Comparison of ENCODE assay signal across 13 cellular contexts in the genomic region with DNA sequence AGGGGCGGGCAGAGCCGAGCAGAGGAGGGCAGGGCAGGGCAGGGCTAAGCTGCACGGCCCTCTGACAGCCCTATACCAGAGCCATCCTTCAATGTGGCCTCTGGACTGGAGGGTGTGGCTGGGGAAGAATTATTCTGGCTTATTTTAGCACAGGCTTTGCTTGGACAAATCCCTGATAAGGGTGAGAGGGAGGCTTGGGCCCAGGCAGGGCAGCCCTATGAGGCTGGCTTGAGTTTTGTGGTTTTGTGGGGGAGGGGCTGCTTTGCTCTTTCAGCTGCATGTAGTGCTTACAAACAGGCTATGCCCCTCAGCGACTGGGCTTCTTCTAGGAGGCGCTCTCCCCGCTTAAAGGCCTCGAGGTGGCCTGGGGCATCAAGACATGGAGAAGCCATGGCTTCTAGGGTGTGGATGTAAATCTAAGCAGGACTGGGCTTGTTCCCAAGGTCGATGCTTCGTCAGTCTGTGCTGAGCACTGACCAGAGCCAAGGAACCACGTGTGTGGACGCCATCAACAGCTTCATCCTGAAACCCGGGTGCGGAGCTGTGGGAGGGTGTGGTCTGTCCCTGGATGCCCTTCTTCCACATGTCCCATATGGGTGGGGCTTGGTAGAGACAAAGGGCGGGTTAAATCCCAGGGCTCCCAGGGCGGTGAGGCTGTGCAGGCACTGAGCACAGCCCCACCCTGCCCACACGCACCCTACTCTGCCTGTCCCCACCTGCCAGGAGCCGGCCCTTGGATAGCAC. TPM values are rescaled to one million over a fixed set of nuclear protein-coding genes. Genes with fewer than 3 reads are reported as not detected.
DNase-seq lines count a peak whose midpoint lies in the region; ATAC-seq and TF ChIP-seq lines count a peak whose summit lies in the region.
"Had no signal": no experiment of that assay in that cellular context is flagged by ENCODE, and none has a peak within 500 bp of the region (broad histone marks: within the 10 kb centered on the region; RNA-seq: fewer than 3 reads in every experiment).

No MANE protein-coding gene starts in this region.

- no peak overlapping the region for H3K4me3 Mint-ChIP-seq in natural killer cell treated with Interleukin-12 subunit alpha and Interleukin-12 subunit beta and Interleukin-15 and Interleukin-18, amount 100 ng/mL, for 72 hours
- H3K4me3 Mint-ChIP-seq: activated naive CD8-positive, alpha-beta T cell; memory B cell had no signal

- H3K27me3 ChIP-seq in WERI-Rb-1 (ENCODE audit: insufficient read depth, low read depth, severe bottlenecking) (no peaks in the 10 kb centered on the region), ovary (no peaks in the 10 kb centered on the region), right lobe of liver (no peaks in the 10 kb centered on the region)
- H3K27me3 ChIP-seq: thyroid gland had no signal

- H3K27me3 Mint-ChIP-seq in natural killer cell treated with Interleukin-12 subunit alpha and Interleukin-12 subunit beta and Interleukin-15 and Interleukin-18, amount 100 ng/mL, for 72 hours, result no peaks in the 10 kb centered on the region
- H3K27me3 Mint-ChIP-seq: activated naive CD8-positive, alpha-beta T cell; memory B cell had no signal

- peaks cover 6% of the 10 kb centered on the region for H3K4me1 ChIP-seq in ovary (ENCODE audit: insufficient read depth)
- H3K4me1 ChIP-seq in right lobe of liver, result no peaks in the 10 kb centered on the region
- H3K4me1 ChIP-seq: thyroid gland had no signal

- no peaks in the 10 kb centered on the region for H3K36me3 Mint-ChIP-seq in natural killer cell treated with Interleukin-12 subunit alpha and Interleukin-12 subunit beta and Interleukin-15 and Interleukin-18, amount 100 ng/mL, for 72 hours

- H3K27ac Mint-ChIP-seq in natural killer cell treated with Interleukin-12 subunit alpha and Interleukin-12 subunit beta and Interleukin-15 and Interleukin-18, amount 100 ng/mL, for 72 hours, result no peak overlapping the region
- H3K27ac Mint-ChIP-seq: activated naive CD8-positive, alpha-beta T cell; memory B cell had no signal

- DNase-seq in D341Med (ENCODE audit: low spot score) (peak; percentile 17), WERI-Rb-1 (peak; percentile 72), fibroblast of villous mesenchyme (ENCODE audit: low read depth) (peak; percentile 93), ovary (peak; percentile 60 to 80 (median 80)), right lobe of liver (no peak), NOMO-1 treated with dmso at 0.1 percent for 144 hours (lab: John Stamatoyannopoulos, UW; ENCODE audit: unreplicated experiment) (no peak)
- no peak for DNase-seq in natural killer cell treated with Interleukin-12 subunit alpha and Interleukin-12 subunit beta and Interleukin-15 and Interleukin-18, amount 100 ng/mL, for 72 hours (ENCODE audit: low spot score)
- DNase-seq in stimulated activated CD4-positive, alpha-beta T cell treated with anti-CD3 and anti-CD28 coated beads, Interleukin-4, amount 100 ng/mL, for 24 hours, result no peak

- TF ChIP-seq POLR2A in ovary (IDR thresholded peaks at IDR 0.05) (no peak), right lobe of liver (IDR thresholded peaks at IDR 0.05) (no peak)

- 24 to 42% (median 25%) methylated on average over 17 of the region's 17 CpGs for WGBS in ovary, 3 donors
- WGBS in right lobe of liver (ENCODE audit: insufficient coverage, low coverage, low lambda C conversion rate, missing lambda C conversion rate), result 75% methylated on average over 2 of the region's 17 CpGs

- H3K27ac ChIP-seq in WERI-Rb-1, result peak overlapping the region; percentile 74
- H3K27ac ChIP-seq in ovary, result peak overlapping the region in 1 of 2 donors; percentile 73
- H3K27ac ChIP-seq in right lobe of liver, result no peak overlapping the region
- H3K27ac ChIP-seq: SK-N-MC, thyroid gland, VCaP had no signal

- no peak overlapping the region for H3K4me3 ChIP-seq in WERI-Rb-1 (ENCODE audit: low read depth, low read length)
- H3K4me3 ChIP-seq in fibroblast of villous mesenchyme (ENCODE audit: low read depth, low read length), result no peak overlapping the region
- no peak overlapping the region for H3K4me3 ChIP-seq in ovary
- H3K4me3 ChIP-seq in right lobe of liver, result no peak overlapping the region
- H3K4me3 ChIP-seq: SK-N-MC, thyroid gland had no signal

- no peaks in the 10 kb centered on the region for H3K9me3 ChIP-seq in WERI-Rb-1 (ENCODE audit: severe bottlenecking)
- H3K9me3 ChIP-seq in ovary, result no peaks in the 10 kb centered on the region
- H3K9me3 ChIP-seq in right lobe of liver, result no peaks in the 10 kb centered on the region
- H3K9me3 ChIP-seq: thyroid gland had no signal

- H3K36me3 ChIP-seq in WERI-Rb-1 (peaks cover 94% of the 10 kb centered on the region), ovary (no peaks in the 10 kb centered on the region), right lobe of liver (peaks cover 0 to 65% (median 21%) of the 10 kb centered on the region in 4 donors)

- H3K4me1 Mint-ChIP-seq in natural killer cell treated with Interleukin-12 subunit alpha and Interleukin-12 subunit beta and Interleukin-15 and Interleukin-18, amount 100 ng/mL, for 72 hours (ENCODE audit: low read depth in 2 of 2), result peaks cover 10 to 19% of the 10 kb centered on the region in 2 donors

- TF ChIP-seq EP300 in ovary (IDR thresholded peaks at IDR 0.05), result no peak

- TF ChIP-seq CTCF in WERI-Rb-1 (IDR thresholded peaks at IDR 0.05; ENCODE audit: low read depth, low read length), result no peak
- peak; percentile 7 for TF ChIP-seq CTCF in fibroblast of villous mesenchyme (IDR thresholded peaks at IDR 0.05; ENCODE audit: insufficient read depth, low read depth, low read length)
- no peak for TF ChIP-seq CTCF in ovary (IDR thresholded peaks at IDR 0.05)
- no peak for TF ChIP-seq CTCF in right lobe of liver (IDR thresholded peaks at IDR 0.05)

- no peak for ATAC-seq in right lobe of liver
- ATAC-seq in natural killer cell treated with Interleukin-12 subunit alpha and Interleukin-12 subunit beta and Interleukin-15 and Interleukin-18, amount 100 ng/mL, for 72 hours, result no peak

- intact Hi-C loops in ovary (cut with DNase I) (loop anchor here in 3 of 4 donors (2.0 to 10.0 kb wide), 3 partner anchors 75 to 79 kb away; no protein-coding TSS in a partner anchor), right lobe of liver (cut with DNase I) (loop anchor here (2.0 to 5.0 kb wide), 2 partner anchors 75 to 77 kb away; no protein-coding TSS in a partner anchor)

- H3K9me3 Mint-ChIP-seq in natural killer cell treated with Interleukin-12 subunit alpha and Interleukin-12 subunit beta and Interleukin-15 and Interleukin-18, amount 100 ng/mL, for 72 hours, result no peaks in the 10 kb centered on the region
- H3K9me3 Mint-ChIP-seq: memory B cell had no signal

RNA-seq across cellular contexts. Expression of a gene that starts 45.7 kb away (rescaled TPM):
- 10.4 and 10.6 TPM in 2 replicates for total RNA-seq in fibroblast of villous mesenchyme
- total RNA-seq in ovary, result 1 to 10 TPM; 5.7 to 8.5 (median 7.1) TPM
- 1 to 10 TPM; 4.7 to 6.2 TPM for polyA plus RNA-seq in ovary
- total RNA-seq in right lobe of liver, result 1 to 10 TPM; 2.4 to 4.9 (median 3.7) TPM
- total RNA-seq in natural killer cell treated with Interleukin-12 subunit alpha and Interleukin-12 subunit beta and Interleukin-15 and Interleukin-18, amount 100 ng/mL, for 72 hours, result 10 to 100 TPM; 11.8 to 21.9 TPM

RNA-seq across cellular contexts. Expression of a gene that starts 49.0 kb away (rescaled TPM):
- total RNA-seq in fibroblast of villous mesenchyme (37.4 and 40.6 TPM in 2 replicates), ovary (10 to 100 TPM; 16.8 to 28.7 (median 20.9) TPM), right lobe of liver (10 to 100 TPM in 3 of 6 experiments, 1 to 10 TPM in 3; 6.3 to 14.9 (median 9.8) TPM)
- 10 to 100 TPM; 13.9 to 18.6 TPM for polyA plus RNA-seq in ovary
- total RNA-seq in natural killer cell treated with Interleukin-12 subunit alpha and Interleukin-12 subunit beta and Interleukin-15 and Interleukin-18, amount 100 ng/mL, for 72 hours, result 10 to 100 TPM; 31.8 to 37.9 TPM

Comparison
In these comparisons a context has a peak if more than half of its experiments do, and no peak if none do; other contexts are left out.
1. DNase-seq: peak in D341Med (single experiment), WERI-Rb-1 (single experiment), fibroblast of villous mesenchyme (single experiment) and ovary (5 of 5); none in right lobe of liver (0 of 3), NOMO-1 treated with dmso at 0.1 percent for 144 hours (single experiment), natural killer cell treated with Interleukin-12 subunit alpha and Interleukin-12 subunit beta and Interleukin-15 and Interleukin-18, amount 100 ng/mL, for 72 hours (single experiment) and stimulated activated CD4-positive, alpha-beta T cell treated with anti-CD3 and anti-CD28 coated beads, Interleukin-4, amount 100 ng/mL, for 24 hours (single experiment).